14 cellular contexts compared by ENCODE assay signal in genomic region chr9:123002754-123003153, GRCh38. TPM values are rescaled to one million over a fixed set of nuclear protein-coding genes. Genes with fewer than 3 reads are reported as not detected.
A peak's percentile ranks its signal among the peaks of the same experiment; 100 is the strongest.
DNase-seq lines count a peak whose midpoint lies in the region; ATAC-seq and TF ChIP-seq lines count a peak whose summit lies in the region.
"Had no signal": no experiment of that assay in that cellular context is flagged by ENCODE, and none has a peak within 500 bp of the region (broad histone marks: within the 10 kb centered on the region; RNA-seq: fewer than 3 reads in every experiment).

No MANE protein-coding gene starts in this region.

- H3K27me3 ChIP-seq in H9 (ENCODE audit: insufficient read depth, low read length) (no peaks in the 10 kb centered on the region), spleen (replicated peaks in 1 of 7) (no peaks in the 10 kb centered on the region), mammary epithelial cell (ENCODE audit: insufficient read depth, low read length) (no peaks in the 10 kb centered on the region)
- H3K27me3 ChIP-seq: colonic mucosa, left lung had no signal

- in situ Hi-C loops in mammary epithelial cell (cut with MboI; ENCODE audit: low sequenced_read_pairs in 2 of 2): no loop called here

- no peak overlapping the region for H4K8ac ChIP-seq in H9 (replicated peaks; ENCODE audit: insufficient read length, low read depth, low read length)

- dilution Hi-C loops in mammary epithelial cell (cut with HindIII; ENCODE audit: low sequenced_read_pairs): no loop called here

- H3K27me3 Mint-ChIP-seq in H9 (ENCODE audit: low read depth) (no peaks in the 10 kb centered on the region), WTC11 (ENCODE audit: low read depth) (no peaks in the 10 kb centered on the region)
- H3K27me3 Mint-ChIP-seq: activated naive CD4-positive, alpha-beta T cell treated with anti-CD3 and anti-CD28 coated beads, Interleukin-2, amount 10 ng/mL, durations not matched to agents 7 days and 5 days had no signal

- ATAC-seq in WTC11: no peak
- ATAC-seq in HG03045 (IDR thresholded peaks at IDR 0.05; ENCODE audit: unreplicated experiment): no peak
- ATAC-seq: left lung; stimulated activated naive CD8-positive, alpha-beta T cell treated with anti-CD3 and anti-CD28 coated beads, Interleukin-15, Interleukin-2, amounts not matched to agents 100 U/mL and 50 U/mL, for 24 hours had no signal

- no peak overlapping the region for H2AK5ac ChIP-seq in H9 (ENCODE audit: insufficient read length, low read length)

- TF ChIP-seq POLR2A in spleen (IDR thresholded peaks at IDR 0.05): no peak

- H2BK15ac ChIP-seq in H9 (ENCODE audit: low read depth, low read length): no peak overlapping the region

- H3K23me2 ChIP-seq in H9 (ENCODE audit: insufficient read length, low read depth, low read length, poor library complexity, severe bottlenecking): no peaks in the 10 kb centered on the region

- no CpG with 5 or more reads among the region's 5 CpGs for WGBS in H9 (ENCODE audit: extremely low coverage, insufficient read length, low lambda C conversion rate)
- 15 to 40% (median 22%) methylated on average over 5 of the region's 5 CpGs for WGBS in spleen, 5 donors
- 96% methylated on average over 5 of the region's 5 CpGs for WGBS in mammary epithelial cell (ENCODE audit: low coverage, missing lambda C conversion rate)

- no peak overlapping the region for H3K4me3 Mint-ChIP-seq in H9
- no peak overlapping the region for H3K4me3 Mint-ChIP-seq in WTC11
- H3K4me3 Mint-ChIP-seq: activated naive CD4-positive, alpha-beta T cell treated with anti-CD3 and anti-CD28 coated beads, Interleukin-2, amount 10 ng/mL, durations not matched to agents 7 days and 5 days; CD14-positive monocyte had no signal

- no peak overlapping the region for H4K5ac ChIP-seq in H9 (ENCODE audit: insufficient read length, low read depth, low read length)

- H3K4me1 Mint-ChIP-seq in H9 (peaks cover 15 to 21% of the 10 kb centered on the region in 2 experiments), WTC11 (peaks cover 31% of the 10 kb centered on the region)
- H3K4me1 Mint-ChIP-seq: activated naive CD4-positive, alpha-beta T cell treated with anti-CD3 and anti-CD28 coated beads, Interleukin-2, amount 10 ng/mL, durations not matched to agents 7 days and 5 days had no signal

- H3K9me3 Mint-ChIP-seq in H9 (no peaks in the 10 kb centered on the region), WTC11 (no peaks in the 10 kb centered on the region)
- H3K9me3 Mint-ChIP-seq: activated naive CD4-positive, alpha-beta T cell treated with anti-CD3 and anti-CD28 coated beads, Interleukin-2, amount 10 ng/mL, durations not matched to agents 7 days and 5 days; CD14-positive monocyte had no signal

- no peaks in the 10 kb centered on the region for H3K4me1 ChIP-seq in H9 (ENCODE audit: insufficient read depth, low read length)
- H3K4me1 ChIP-seq in spleen: peaks cover 0 to 13% (median 5%) of the 10 kb centered on the region in 6 donors
- no peaks in the 10 kb centered on the region for H3K4me1 ChIP-seq in mammary epithelial cell (ENCODE audit: insufficient read depth, low read length)
- H3K4me1 ChIP-seq: colonic mucosa, left lung had no signal

- H3K36me3 ChIP-seq in spleen (peaks cover 0 to 87% (median 23%) of the 10 kb centered on the region in 6 donors), mammary epithelial cell (ENCODE audit: insufficient read depth, low read length) (peaks cover 13% of the 10 kb centered on the region)
- H3K36me3 ChIP-seq: colonic mucosa had no signal

- no peaks in the 10 kb centered on the region for H3K79me1 ChIP-seq in H9 (ENCODE audit: insufficient read depth, low read depth, low read length, poor library complexity, severe bottlenecking)

- H3K27ac Mint-ChIP-seq in H9: peak overlapping the region; percentile 55 to 96 (median 83); a peak in 6 of 7 replicates
- peak overlapping the region; percentile 79 for H3K27ac Mint-ChIP-seq in WTC11
- H3K27ac Mint-ChIP-seq: activated naive CD4-positive, alpha-beta T cell treated with anti-CD3 and anti-CD28 coated beads, Interleukin-2, amount 10 ng/mL, durations not matched to agents 7 days and 5 days; CD14-positive monocyte had no signal

- no peaks in the 10 kb centered on the region for H4K20me1 ChIP-seq in H9 (ENCODE audit: control insufficient read depth, insufficient read depth, insufficient read length)
- no peaks in the 10 kb centered on the region for H4K20me1 ChIP-seq in mammary epithelial cell (ENCODE audit: insufficient read depth, low read length)

- no peak overlapping the region for H2BK12ac ChIP-seq in H9 (ENCODE audit: insufficient read length, low read depth, low read length)

- H3K4me3 ChIP-seq in fibroblast of villous mesenchyme (ENCODE audit: low read depth, low read length): no peak overlapping the region
- no peak overlapping the region for H3K4me3 ChIP-seq in spleen
- H3K4me3 ChIP-seq in mammary epithelial cell (replicated peaks in 1 of 3; ENCODE audit: insufficient read depth in 1 of 3, low read depth in 2 of 3, low read length in 3 of 3): no peak overlapping the region
- H3K4me3 ChIP-seq: colonic mucosa, left lung had no signal

- no peaks in the 10 kb centered on the region for H3K9me3 ChIP-seq in H9 (ENCODE audit: control insufficient read depth, low read depth, low read length)
- no peaks in the 10 kb centered on the region for H3K9me3 ChIP-seq in spleen
- no peaks in the 10 kb centered on the region for H3K9me3 ChIP-seq in mammary epithelial cell (replicated peaks; ENCODE audit: insufficient read depth, low read length)
- H3K9me3 ChIP-seq: colonic mucosa, left lung had no signal

- no peak overlapping the region for H4K91ac ChIP-seq in H9 (ENCODE audit: insufficient read length, low read depth, low read length)

- H3K4me2 ChIP-seq in H9 (ENCODE audit: insufficient read depth, insufficient read length, low read length): no peak overlapping the region
- H3K4me2 ChIP-seq in mammary epithelial cell (ENCODE audit: insufficient read depth, low read depth, low read length): no peak overlapping the region

- no peak overlapping the region for H3K56ac ChIP-seq in H9 (ENCODE audit: insufficient read length, low read depth, low read length)

- no peak overlapping the region for H3K23ac ChIP-seq in H9 (ENCODE audit: insufficient read length, low read depth, low read length)

- no peak overlapping the region for H3K14ac ChIP-seq in H9 (ENCODE audit: insufficient read depth, low read length)

- no peak overlapping the region for H2BK20ac ChIP-seq in H9 (ENCODE audit: low read depth, low read length, poor library complexity, severe bottlenecking)

- H3K36me3 Mint-ChIP-seq in H9 (ENCODE audit: insufficient read depth in 1 of 3, low read depth in 3 of 3): peaks cover 6 to 34% (median 33%) of the 10 kb centered on the region in 3 experiments; a peak in 6 of 7 replicates
- H3K36me3 Mint-ChIP-seq in WTC11: peaks cover 25% of the 10 kb centered on the region

- BruUV-seq in mammary epithelial cell (replicated peaks; lab: Mats Ljungman, UMichigan): no TSS peak

- no peak overlapping the region for H3K18ac ChIP-seq in H9 (ENCODE audit: insufficient read length, low read depth, low read length)

- DNase-seq in H9 (no peak), WTC11 (ENCODE audit: low spot score) (no peak), fibroblast of villous mesenchyme (ENCODE audit: low read depth) (peak; percentile 34), spleen (no peak), cerebellum (ENCODE audit: low spot score) (no peak), mammary epithelial cell (no peak)
- DNase-seq in activated CD4-positive, alpha-beta T cell treated with anti-CD3 and anti-CD28 coated beads for 1 hour: no peak
- DNase-seq: activated naive CD4-positive, alpha-beta T cell treated with anti-CD3 and anti-CD28 coated beads, Interleukin-2, amount 10 ng/mL, durations not matched to agents 7 days and 5 days; colonic mucosa; left lung; stimulated activated CD4-positive, alpha-beta T cell treated with anti-CD3 and anti-CD28 coated beads, Interleukin-4, amount 100 ng/mL, for 1 hour; stimulated activated naive CD8-positive, alpha-beta T cell treated with anti-CD3 and anti-CD28 coated beads, Interleukin-15, Interleukin-2, amounts not matched to agents 100 U/mL and 50 U/mL, for 24 hours had no signal

- CTCF ChIA-PET in WTC11 (lab: Charles Lee): interaction anchor here (1.9 kb wide), 1 partner anchor 347 kb away, joined by 5 read pairs; no protein-coding TSS in a partner anchor
- CTCF ChIA-PET in mammary epithelial cell (lab: Charles Lee; ENCODE audit: low non-redundant PET): no interaction called here

- TF ChIP-seq CTCF in H9 (conservative IDR thresholded peaks at IDR 0.05) (no peak), WTC11 (IDR thresholded peaks at IDR 0.05) (no peak), fibroblast of villous mesenchyme (IDR thresholded peaks at IDR 0.05; ENCODE audit: insufficient read depth, low read depth, low read length) (no peak), spleen (IDR thresholded peaks at IDR 0.05 in 8 of 11, conservative IDR thresholded peaks at IDR 0.05 in 3 of 11) (no peak), mammary epithelial cell (conservative IDR thresholded peaks at IDR 0.05 in 1 of 2, IDR thresholded peaks at IDR 0.05 in 1 of 2; ENCODE audit: extremely low read depth in 1 of 2, insufficient read depth in 1 of 2, low read depth in 1 of 2, low read length in 2 of 2) (no peak)

- H3T11ph ChIP-seq in H9 (ENCODE audit: low read length): no peak overlapping the region

- H3K4ac ChIP-seq in H9 (ENCODE audit: low read depth, low read length): no peak overlapping the region

- H3K9ac ChIP-seq in H9 (ENCODE audit: extremely low read depth, insufficient read length, low read length): no peak overlapping the region
- no peak overlapping the region for H3K9ac ChIP-seq in mammary epithelial cell (ENCODE audit: insufficient read depth, low read length)

- no peak overlapping the region for H2AFZ ChIP-seq in H9 (ENCODE audit: low read length)
- no peak overlapping the region for H2AFZ ChIP-seq in mammary epithelial cell (ENCODE audit: low read depth, low read length)

- no peaks in the 10 kb centered on the region for H3K79me2 ChIP-seq in H9 (ENCODE audit: insufficient read depth, low read length)
- no peaks in the 10 kb centered on the region for H3K79me2 ChIP-seq in mammary epithelial cell (ENCODE audit: insufficient read depth, low read length)

- intact Hi-C loops in spleen (cut with DNase I; ENCODE audit: low total_unique reads): no loop called here
- intact Hi-C loops in mammary epithelial cell (cut with micrococcal nuclease): no loop called here

- H2BK5ac ChIP-seq in H9 (ENCODE audit: insufficient read length, low read length): no peak overlapping the region

- H3K27ac ChIP-seq in H9 (ENCODE audit: insufficient read length, low read depth, low read length) (no peak overlapping the region), spleen (peak overlapping the region in 5 of 8 donors; percentile 13 to 56 (median 54)), mammary epithelial cell (ENCODE audit: insufficient read depth, low read depth, low read length) (no peak overlapping the region)
- H3K27ac ChIP-seq: colonic mucosa, left lung had no signal

- no peak overlapping the region for H2BK120ac ChIP-seq in H9 (ENCODE audit: low read depth, low read length, poor library complexity, severe bottlenecking)

- POLR2A ChIA-PET in WTC11 (lab: Charles Lee): no interaction called here

RNA-seq across cellular contexts. Expression of gene GPR21, which starts 30.7 kb away (rescaled TPM):
- total RNA-seq in H9 (2021) (0.87 and 1.0 TPM in 2 replicates), WTC11 (2021) (0.63 to 0.66 TPM in 2 of 3 replicates, not detected in the other), fibroblast of villous mesenchyme (1.9 and 3.0 TPM in 2 replicates), spleen (1 to 10 TPM in 6 of 7 donors, not detected in 1; 2.3 to 5.4 (median 3.3) TPM), cerebellum (13.5 TPM), mammary epithelial cell (1 to 10 TPM; 1.2 to 1.5 TPM)
- polyA plus RNA-seq in spleen (under 1 TPM; 0.19 to 0.43 (median 0.24) TPM), mammary epithelial cell (not detected)
- not detected for polyA minus RNA-seq in mammary epithelial cell
- polyA plus RNA-seq: CD14-positive monocyte had no signal

Comparison
In these comparisons a context has a peak if more than half of its experiments do, and no peak if none do; other contexts are left out.
1. H3K27ac ChIP-seq: peak in spleen (5 of 8); none in H9 (single experiment) and mammary epithelial cell (single experiment).